ENCODE assay signal across 15 cellular contexts in genomic region chr1:201313086-201313485, GRCh38. TPM values are rescaled to one million over a fixed set of nuclear protein-coding genes. Genes with fewer than 3 reads are reported as not detected.
"Had no signal": no experiment of that assay in that cellular context is flagged by ENCODE, and none has a peak within 500 bp of the region (broad histone marks: within the 10 kb centered on the region; RNA-seq: fewer than 3 reads in every experiment).

No MANE protein-coding gene starts in this region.

- H3K9me3 ChIP-seq: sigmoid colon had no signal

- H3K4me3 ChIP-seq: coronary artery, lung, sigmoid colon had no signal

- H3K27ac ChIP-seq: coronary artery, sigmoid colon had no signal

- H3K4me1 ChIP-seq: sigmoid colon had no signal

- H3K36me3 ChIP-seq: sigmoid colon had no signal

- DNase-seq: activated B cell treated with CpG ODN at 0.5 μM for 24 hours; activated CD4-positive, alpha-beta memory T cell treated with anti-CD3 and anti-CD28 coated beads, Interleukin-2, amount 10 ng/mL, durations not matched to agents 7 days and 5 days; activated CD4-positive, alpha-beta T cell treated with anti-CD3 and anti-CD28 coated beads for 4 hours; activated naive CD4-positive, alpha-beta T cell treated with Interleukin-2 at 50 U/mL for 16 hours; activated T-cell treated with anti-CD3 and anti-CD28 coated beads, Interleukin-2, amount 50 U/mL, for 1 hour; central memory CD4-positive, alpha-beta T cell; nucleus accumbens; sigmoid colon; stimulated activated naive B cell treated with anti-CD40 and anti-IgM and Interleukin-4, amounts not matched to agents 10 μg/mL and 1 μg/mL and 100 μg/mL, for 72 hours; T-helper 1 cell; T-helper 9 cell had no signal

RNA-seq across cellular contexts. Expression of gene PKP1, which starts 29.8 kb away (rescaled TPM):
- total RNA-seq: activated B cell treated with CpG ODN at 0.5 μM for 24 hours; activated CD4-positive, alpha-beta memory T cell treated with anti-CD3 and anti-CD28 coated beads, Interleukin-2, amount 10 ng/mL, durations not matched to agents 7 days and 5 days; activated T-helper 17 cell treated with anti-CD3 and anti-CD28 coated beads, Interleukin-2, amount 50 U/mL, for 72 hours; fibroblast of villous mesenchyme had no signal
